Comparison of ENCODE assay signal across 1 cellular context in the genomic region with DNA sequence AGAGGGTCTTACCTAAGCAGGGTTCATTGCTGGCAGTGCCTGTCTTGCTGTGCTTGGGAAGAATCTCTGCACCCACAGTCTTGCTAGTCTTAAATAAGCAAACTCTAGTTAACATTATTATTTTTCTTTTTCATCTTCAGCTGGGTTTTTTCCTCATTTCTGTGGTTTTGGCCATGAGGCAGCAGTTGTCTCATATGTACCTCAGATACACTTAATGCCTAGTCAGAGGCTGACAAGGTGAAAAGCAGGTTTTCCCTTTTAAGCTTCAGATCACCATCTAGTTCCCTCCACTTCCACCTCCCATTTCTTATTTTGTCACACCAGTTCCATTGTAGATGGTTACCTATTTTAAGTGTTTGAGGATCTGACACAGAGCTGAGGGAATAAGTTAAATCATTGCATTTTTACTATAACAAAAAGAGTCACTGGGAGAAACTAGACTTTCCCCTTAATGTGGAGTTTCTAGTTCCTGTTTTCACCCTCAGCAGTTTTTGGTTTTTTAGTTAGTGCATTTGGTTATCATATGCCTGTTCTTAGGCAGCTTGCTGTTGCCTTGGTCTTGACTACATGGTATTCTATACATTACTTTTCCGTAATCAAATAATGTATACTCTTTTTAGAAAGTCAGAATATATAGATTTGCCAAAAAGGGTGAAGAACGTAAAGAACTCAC.
TF ChIP-seq lines count a peak whose summit lies in the region.

No MANE protein-coding gene starts in this region.

TF ChIP-seq in GM12878, 131 proteins besides CTCF, POLR2A, EP300 and RAD21 (continued from another document):
- TF ChIP-seq USF1 (IDR thresholded peaks at IDR 0.05; ENCODE audit: borderline replicate concordance, extremely low read length, insufficient read depth, low read depth, low read length) = no peak
- peak; percentile 17 to 18; a peak in 2 of 4 replicates for TF ChIP-seq IKZF2 (IDR thresholded peaks at IDR 0.05)
- TF ChIP-seq ATF7 (IDR thresholded peaks at IDR 0.05; ENCODE audit: low read depth) = no peak
- no peak for TF ChIP-seq KDM1A (IDR thresholded peaks at IDR 0.05; ENCODE audit: borderline replicate concordance)
- TF ChIP-seq RB1 (IDR thresholded peaks at IDR 0.05; ENCODE audit: borderline replicate concordance) = no peak
- TF ChIP-seq RUNX3 (IDR thresholded peaks at IDR 0.05; ENCODE audit: low read length) = peak; percentile 57
- no peak for TF ChIP-seq CHD1 (IDR thresholded peaks at IDR 0.05; ENCODE audit: low read depth, low read length)
